ENCODE assay signal across 8 cellular contexts in the genomic region with DNA sequence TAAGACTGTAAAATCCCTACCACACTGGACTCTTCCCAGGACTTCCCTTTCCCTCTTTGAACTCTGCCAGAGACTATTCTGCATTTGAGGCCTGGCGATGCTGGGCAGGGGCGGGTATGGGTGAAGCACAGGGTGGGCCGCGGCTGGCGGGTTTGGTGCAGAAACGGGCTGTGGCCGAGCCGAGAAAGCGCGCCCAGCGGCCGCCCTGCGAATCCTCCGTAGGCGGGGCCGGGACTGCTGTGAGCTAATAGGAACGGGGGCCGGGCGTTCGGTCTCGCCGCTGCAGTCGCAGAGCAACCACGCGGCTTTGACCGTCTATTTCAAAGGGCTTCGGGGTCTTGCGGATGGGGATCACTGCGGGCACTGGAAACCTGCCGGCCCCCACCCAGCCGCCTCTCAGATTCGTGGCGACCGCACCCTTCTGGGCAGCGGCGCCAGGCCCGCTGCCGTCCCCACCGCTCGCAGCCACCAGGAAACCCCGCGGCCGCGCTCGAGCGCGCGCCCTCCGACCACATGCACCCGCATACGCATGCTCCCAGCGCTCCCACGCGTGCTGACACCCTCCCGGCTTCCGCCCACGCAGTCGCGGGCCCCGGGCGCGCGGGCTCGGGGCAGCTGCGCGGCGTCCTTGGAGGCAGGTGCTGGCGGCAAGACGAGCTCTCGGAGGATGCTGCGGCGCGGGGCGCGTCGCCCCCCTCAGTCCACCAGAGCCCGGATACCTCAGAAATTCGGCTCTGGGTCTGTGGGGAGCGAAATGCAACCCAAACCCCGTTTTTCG. TPM values are rescaled to one million over a fixed set of nuclear protein-coding genes. Genes with fewer than 3 reads are reported as not detected.
DNase-seq lines count a peak whose midpoint lies in the region; ATAC-seq and TF ChIP-seq lines count a peak whose summit lies in the region.

No MANE protein-coding gene starts in this region.

- H3K4me2 ChIP-seq in fibroblast of lung (ENCODE audit: extremely low read depth, insufficient read depth, low read length), result peak overlapping the region; percentile 88

- H3K9me3 Mint-ChIP-seq in naive thymus-derived CD4-positive, alpha-beta T cell, result peaks cover 0 to 19% (median 0%) of the 10 kb centered on the region in 11 donors
- H3K9me3 Mint-ChIP-seq in stimulated activated memory B cell treated with anti-CD40 and anti-IgM and Interleukin-4, amounts not matched to agents 10 μg/mL and 1 μg/mL and 100 μg/mL, for 72 hours, result peaks cover 4% of the 10 kb centered on the region

- H4K20me1 ChIP-seq in fibroblast of lung (ENCODE audit: control insufficient read depth, extremely low read depth, insufficient read depth, low read length), result no peaks in the 10 kb centered on the region

- no peaks in the 10 kb centered on the region for H3K36me3 ChIP-seq in Peyer's patch
- no peaks in the 10 kb centered on the region for H3K36me3 ChIP-seq in fibroblast of lung (ENCODE audit: control insufficient read depth, insufficient read depth, low read length)
- H3K36me3 ChIP-seq in naive thymus-derived CD4-positive, alpha-beta T cell (ENCODE audit: control insufficient read depth in 2 of 3, insufficient read depth in 3 of 3, low read length in 3 of 3), result no peaks in the 10 kb centered on the region

- peaks cover 0 to 13% (median 0%) of the 10 kb centered on the region in 5 donors for H3K27me3 Mint-ChIP-seq in naive thymus-derived CD4-positive, alpha-beta T cell
- H3K27me3 Mint-ChIP-seq in stimulated activated memory B cell treated with anti-CD40 and anti-IgM and Interleukin-4, amounts not matched to agents 10 μg/mL and 1 μg/mL and 100 μg/mL, for 72 hours, result no peaks in the 10 kb centered on the region

- H3K4me3 ChIP-seq in Peyer's patch (peak overlapping the region; percentile 86 to 92 (median 90)), fibroblast of lung (replicated peaks in 1 of 4; ENCODE audit: control extremely low read depth in 1 of 4, insufficient read depth in 1 of 4, low read depth in 3 of 4, low read length in 4 of 4) (peak overlapping the region; percentile 57 to 80 (median 75))
- H3K4me3 ChIP-seq in naive thymus-derived CD4-positive, alpha-beta T cell (ENCODE audit: low read length), result peak overlapping the region; percentile 90

- intact Hi-C loops in naive thymus-derived CD4-positive, alpha-beta T cell (cut with micrococcal nuclease), result loop anchor here (1.0 to 10.0 kb wide), 15 partner anchors 28 to 1362 kb away; partner anchors contain the start of genes RPL5 (in 2 of the 2), ABCD3 (in 1 of the 2), ALG14 (in 1 of the 2) and CCDC18 (in 1 of the 2)

- peak; percentile 51 for ATAC-seq in GM21526 (IDR thresholded peaks at IDR 0.05; ENCODE audit: low FRiP score, unreplicated experiment)
- ATAC-seq in naive thymus-derived CD4-positive, alpha-beta T cell, result peak; percentile 71
- ATAC-seq in stimulated activated memory B cell treated with anti-CD40 and anti-IgM and Interleukin-4, amounts not matched to agents 10 μg/mL and 1 μg/mL and 100 μg/mL, for 72 hours, result peak; percentile 79

- POLR2A ChIA-PET in naive thymus-derived CD4-positive, alpha-beta T cell (lab: Charles Lee), result interaction anchor here (0.7 to 3.6 kb wide), 20 partner anchors 9 to 1227 kb away, joined by 3 to 51 read pairs (median 5); partner anchors contain the start of genes ABCD3, ALG14, DNTTIP2 and DR1

- peak overlapping the region; percentile 97 to 99 (median 98) for H3K27ac ChIP-seq in Peyer's patch
- H3K27ac ChIP-seq in fibroblast of lung (ENCODE audit: insufficient read depth, low read length), result peak overlapping the region; percentile 88
- peak overlapping the region; percentile 88 for H3K27ac ChIP-seq in naive thymus-derived CD4-positive, alpha-beta T cell (ENCODE audit: low read depth, low read length)

- no peaks in the 10 kb centered on the region for H3K27me3 ChIP-seq in Peyer's patch
- no peaks in the 10 kb centered on the region for H3K27me3 ChIP-seq in fibroblast of lung (ENCODE audit: control insufficient read depth, insufficient read depth, low read length)
- no peaks in the 10 kb centered on the region for H3K27me3 ChIP-seq in naive thymus-derived CD4-positive, alpha-beta T cell (ENCODE audit: control insufficient read depth in 2 of 2, insufficient read depth in 2 of 2, low read length in 2 of 2)

- H3K4me1 Mint-ChIP-seq in naive thymus-derived CD4-positive, alpha-beta T cell, result peaks cover 15 to 36% (median 24%) of the 10 kb centered on the region in 7 donors
- peaks cover 28% of the 10 kb centered on the region for H3K4me1 Mint-ChIP-seq in stimulated activated memory B cell treated with anti-CD40 and anti-IgM and Interleukin-4, amounts not matched to agents 10 μg/mL and 1 μg/mL and 100 μg/mL, for 72 hours

- TF ChIP-seq CTCF in Peyer's patch (IDR thresholded peaks at IDR 0.05), result peak in 5 of 6 experiments; percentile 30 to 53 (median 51)
- TF ChIP-seq CTCF in fibroblast of lung (conservative IDR thresholded peaks at IDR 0.05 in 1 of 2, IDR thresholded peaks at IDR 0.05 in 1 of 2; ENCODE audit: low read depth in 1 of 2, low read length in 2 of 2), result peak in 1 of 2 donors; percentile 40

- peak; percentile 91 for DNase-seq in DMS53 treated with DMSO at 0.1 percent for 48 hours (lab: John Stamatoyannopoulos, UW; ENCODE audit: unreplicated experiment)
- peak; percentile 79 for DNase-seq in HuH-7.5 (ENCODE audit: low spot score)
- DNase-seq in Peyer's patch, result peak; percentile 92 to 95 (median 92)
- DNase-seq in activated T-helper 1 cell treated with anti-CD3 and anti-CD28 coated beads, Interleukin-2, amount 50 U/mL, for 16 hours (ENCODE audit: low read depth in 1 of 2, low spot score in 1 of 2), result peak; percentile 67 to 77
- peak; percentile 79 to 82 for DNase-seq in fibroblast of lung (ENCODE audit: low read depth in 2 of 2)
- DNase-seq in naive thymus-derived CD4-positive, alpha-beta T cell, result peak; percentile 78 to 91 (median 89)

- H3K9ac ChIP-seq in fibroblast of lung (ENCODE audit: insufficient read depth, low read length), result peak overlapping the region; percentile 77

- H3K4me3 Mint-ChIP-seq in naive thymus-derived CD4-positive, alpha-beta T cell, result peak overlapping the region; percentile 86 to 97 (median 91)
- H3K4me3 Mint-ChIP-seq in stimulated activated memory B cell treated with anti-CD40 and anti-IgM and Interleukin-4, amounts not matched to agents 10 μg/mL and 1 μg/mL and 100 μg/mL, for 72 hours, result peak overlapping the region; percentile 95

- no peaks in the 10 kb centered on the region for H3K9me3 ChIP-seq in Peyer's patch
- H3K9me3 ChIP-seq in fibroblast of lung (ENCODE audit: control insufficient read depth, insufficient read depth, low read depth, low read length), result no peaks in the 10 kb centered on the region
- H3K9me3 ChIP-seq in naive thymus-derived CD4-positive, alpha-beta T cell (ENCODE audit: control insufficient read depth in 2 of 3, low read length in 3 of 3), result no peaks in the 10 kb centered on the region

- H3K4me1 ChIP-seq in Peyer's patch, result peaks cover 0 to 13% (median 4%) of the 10 kb centered on the region in 4 donors
- H3K4me1 ChIP-seq in fibroblast of lung (ENCODE audit: control insufficient read depth, extremely low read depth, insufficient read depth, low read length), result peaks cover 15% of the 10 kb centered on the region
- peaks cover 4 to 16% of the 10 kb centered on the region in 2 donors for H3K4me1 ChIP-seq in naive thymus-derived CD4-positive, alpha-beta T cell (ENCODE audit: control insufficient read depth in 2 of 2, insufficient read depth in 2 of 2, low read length in 2 of 2)

- peak overlapping the region; percentile 86 to 100 (median 96) for H3K27ac Mint-ChIP-seq in naive thymus-derived CD4-positive, alpha-beta T cell
- H3K27ac Mint-ChIP-seq in stimulated activated memory B cell treated with anti-CD40 and anti-IgM and Interleukin-4, amounts not matched to agents 10 μg/mL and 1 μg/mL and 100 μg/mL, for 72 hours, result peak overlapping the region; percentile 93

- peaks cover 0 to 7% (median 0%) of the 10 kb centered on the region in 5 donors for H3K36me3 Mint-ChIP-seq in naive thymus-derived CD4-positive, alpha-beta T cell
- H3K36me3 Mint-ChIP-seq in stimulated activated memory B cell treated with anti-CD40 and anti-IgM and Interleukin-4, amounts not matched to agents 10 μg/mL and 1 μg/mL and 100 μg/mL, for 72 hours, result peaks cover 10% of the 10 kb centered on the region

- peak; percentile 44 to 50 for TF ChIP-seq POLR2A in Peyer's patch (IDR thresholded peaks at IDR 0.05)

- no peaks in the 10 kb centered on the region for H3K79me2 ChIP-seq in fibroblast of lung (ENCODE audit: control insufficient read depth, insufficient read depth, low read length)

- CTCF ChIA-PET in naive thymus-derived CD4-positive, alpha-beta T cell (lab: Charles Lee), result interaction anchor here (0.7 to 2.9 kb wide), 6 partner anchors 33 to 541 kb away, joined by 3 to 19 read pairs (median 6); partner anchors contain the start of genes DNTTIP2 and GCLM

- peak overlapping the region; percentile 95 for H2AFZ ChIP-seq in fibroblast of lung (ENCODE audit: low read length)

RNA-seq across cellular contexts. Expression of gene DNTTIP2, which starts 32.7 kb away (rescaled TPM):
- total RNA-seq in Peyer's patch (10 to 100 TPM; 15.7 to 52.8 (median 37.4) TPM), fibroblast of lung (19.2 and 20.8 TPM in 2 replicates)
- polyA plus RNA-seq in fibroblast of lung, result 32.8 and 34.9 TPM in 2 replicates
- polyA plus RNA-seq in fibroblast of lung (2012), result 38.2 and 48.1 TPM in 2 replicates
- polyA minus RNA-seq in fibroblast of lung (ENCODE audit: low replicate concordance), result 2.0 and 10.4 TPM in 2 replicates
- total RNA-seq in naive thymus-derived CD4-positive, alpha-beta T cell, result 10 to 100 TPM; 51.8 to 84.2 (median 77.5) TPM
- 10 to 100 TPM; 83.6 to 86.4 TPM for polyA plus RNA-seq in naive thymus-derived CD4-positive, alpha-beta T cell

Comparison
In these comparisons a context has a peak if more than half of its experiments do, and no peak if none do; other contexts are left out.
1. Peak in every context shown above with its lines: DNase-seq, ATAC-seq, H3K4me3 ChIP-seq and H3K27ac ChIP-seq.